In genomic region chr14:100703574-100704220, GRCh38 we compare ENCODE assay signal across 19 cellular contexts. TPM values are rescaled to one million over a fixed set of nuclear protein-coding genes. Genes with fewer than 3 reads are reported as not detected.
"Had no signal": no experiment of that assay in that cellular context is flagged by ENCODE, and none has a peak within 500 bp of the region (broad histone marks: within the 10 kb centered on the region; RNA-seq: fewer than 3 reads in every experiment).

No MANE protein-coding gene starts in this region.

- ATAC-seq: activated CD4-positive, alpha-beta T cell treated with anti-CD3 and anti-CD28 coated beads for 36 hours; effector memory CD8-positive, alpha-beta T cell; left lobe of liver; T-helper 17 cell had no signal

- H3K9me3 Mint-ChIP-seq: effector memory CD8-positive, alpha-beta T cell had no signal

- H3K27ac ChIP-seq: thyroid gland, WERI-Rb-1 had no signal

- FAIRE-seq: islet of Langerhans had no signal

- H3K9me3 ChIP-seq: thyroid gland had no signal

- H3K4me3 ChIP-seq: thyroid gland had no signal

- H3K36me3 Mint-ChIP-seq: activated naive CD8-positive, alpha-beta T cell had no signal

- H3K4me1 Mint-ChIP-seq: activated CD4-positive, alpha-beta T cell treated with anti-CD3 and anti-CD28 coated beads for 36 hours had no signal

- H3K4me3 Mint-ChIP-seq: activated CD4-positive, alpha-beta T cell treated with anti-CD3 and anti-CD28 coated beads for 36 hours; activated naive CD8-positive, alpha-beta T cell; effector memory CD8-positive, alpha-beta T cell; T-helper 17 cell had no signal

- DNase-seq: activated CD4-positive, alpha-beta T cell treated with anti-CD3 and anti-CD28 coated beads for 36 hours; activated CD4-positive, alpha-beta T cell treated with anti-CD3 and anti-CD28 coated beads, Interleukin-2, amount 50 U/mL, for 48 hours; activated gamma-delta T cell; dermis blood vessel endothelial cell; effector memory CD8-positive, alpha-beta T cell; foreskin fibroblast; hippocampal formation; stimulated activated CD4-positive, alpha-beta T cell treated with anti-CD3 and anti-CD28 coated beads, Interleukin-2, amount 100 ng/mL, for 24 hours; stimulated activated naive CD4-positive, alpha-beta T cell treated with Interleukin-2 at 50 U/mL for 16 hours; T-helper 17 cell; thyroid gland; WERI-Rb-1 had no signal

- H3K36me3 ChIP-seq: thyroid gland, WERI-Rb-1 had no signal

- H3K27ac Mint-ChIP-seq: activated CD4-positive, alpha-beta T cell treated with anti-CD3 and anti-CD28 coated beads for 36 hours; activated naive CD8-positive, alpha-beta T cell; effector memory CD8-positive, alpha-beta T cell; T-helper 17 cell had no signal

RNA-seq across cellular contexts. Expression of gene DLK1, which starts 23.0 kb away (rescaled TPM):
- total RNA-seq: activated CD4-positive, alpha-beta T cell treated with anti-CD3 and anti-CD28 coated beads for 36 hours; dermis blood vessel endothelial cell; glomerular endothelial cell; omental fat pad; posterior vena cava; subcutaneous adipose tissue had no signal
